In genomic region chr17:70256751-70257150, GRCh38 we compare ENCODE assay signal across 17 cellular contexts.
"Had no signal": no experiment of that assay in that cellular context is flagged by ENCODE, and none has a peak within 500 bp of the region (broad histone marks: within the 10 kb centered on the region; RNA-seq: fewer than 3 reads in every experiment).

No MANE protein-coding gene starts in this region.

- H3K36me3 ChIP-seq: MG63 had no signal

- H3K4me3 ChIP-seq: MG63 had no signal

- H3K9ac ChIP-seq: SK-N-SH had no signal

- H3K27me3 ChIP-seq: MG63 had no signal

- H3K4me2 ChIP-seq: SK-N-SH had no signal

- H3K9me3 ChIP-seq: MG63, SK-N-SH had no signal

- DNase-seq: KBM-7, MG63, NCI-H1092, NCI-H1105 treated with DMSO at 0.1 percent for 48 hours, NCI-H1417 treated with DMSO at 0.1 percent for 48 hours, NCI-H146, NCI-H1694 treated with DMSO at 0.1 percent for 48 hours, NCI-H1930, NCI-H2081, NCI-H2107, NCI-H2227 treated with DMSO at 0.1 percent for 48 hours, NCI-H510A, NCI-H526, Right ventricle myocardium superior, RPMI8226, SIG-M5, SK-N-SH had no signal
